Comparison of ENCODE assay signal across 9 cellular contexts in the genomic region with DNA sequence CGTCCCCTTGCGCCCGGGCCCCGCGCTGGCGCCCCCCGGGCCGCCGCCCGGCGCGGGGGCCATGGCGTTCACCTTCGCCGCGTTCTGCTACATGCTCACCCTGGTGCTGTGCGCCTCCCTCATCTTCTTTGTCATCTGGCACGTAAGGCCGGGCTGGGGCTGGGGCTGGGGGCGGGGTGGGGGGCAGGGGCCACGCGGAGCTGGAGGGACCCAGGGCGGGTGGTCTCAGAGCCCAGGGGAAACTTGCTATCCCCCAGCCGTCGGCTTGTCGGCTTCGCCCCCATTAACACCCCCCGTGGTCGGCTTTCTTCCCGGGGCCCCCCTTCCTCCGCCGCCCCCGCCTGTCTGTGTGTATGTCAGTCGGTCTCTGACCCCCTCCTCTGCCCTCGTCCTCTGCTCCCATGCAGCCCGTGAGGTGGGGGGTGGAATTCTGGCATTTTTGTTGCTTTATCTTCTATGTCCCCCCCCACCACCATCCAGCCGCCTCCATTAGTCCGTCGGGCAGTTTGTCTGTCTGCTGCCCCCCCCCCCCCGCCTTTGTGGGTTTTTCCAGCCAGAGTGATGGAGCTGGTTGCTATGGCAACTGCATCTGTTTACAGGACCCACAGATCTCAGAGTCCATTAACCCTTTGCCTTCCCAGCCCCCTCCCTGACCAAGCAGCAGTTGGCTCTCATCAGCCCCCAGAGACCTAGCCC. TPM values are rescaled to one million over a fixed set of nuclear protein-coding genes. Genes with fewer than 3 reads are reported as not detected.
DNase-seq lines count a peak whose midpoint lies in the region; ATAC-seq and TF ChIP-seq lines count a peak whose summit lies in the region.
"Had no signal": no experiment of that assay in that cellular context is flagged by ENCODE, and none has a peak within 500 bp of the region (broad histone marks: within the 10 kb centered on the region; RNA-seq: fewer than 3 reads in every experiment).

No MANE protein-coding gene starts in this region.

- ATAC-seq in GM18858 (IDR thresholded peaks at IDR 0.05; ENCODE audit: unreplicated experiment) (no peak), HG03135 (IDR thresholded peaks at IDR 0.05; ENCODE audit: unreplicated experiment) (no peak)

- no peak for TF ChIP-seq POLR2A in lower leg skin (IDR thresholded peaks at IDR 0.05)

- H3K27ac Mint-ChIP-seq in activated T-helper 1 cell treated with anti-CD3 and anti-CD28 coated beads, Interleukin-12 subunit alpha, Interleukin-12 subunit beta, Interleukin-2, Interleukin-4 antibody, amounts not matched to agents 30 ng/mL and 10 ng/mL and 1 ng/mL, durations not matched to agents 14 hours and 24 hours and 36 hours: peak overlapping the region; percentile 48

- peaks cover 18% of the 10 kb centered on the region for H3K4me1 Mint-ChIP-seq in activated T-helper 1 cell treated with anti-CD3 and anti-CD28 coated beads, Interleukin-12 subunit alpha, Interleukin-12 subunit beta, Interleukin-2, Interleukin-4 antibody, amounts not matched to agents 30 ng/mL and 10 ng/mL and 1 ng/mL, durations not matched to agents 14 hours and 24 hours and 36 hours (ENCODE audit: low read depth)

- peak; percentile 20 for DNase-seq in AG10803 (ENCODE audit: low read depth)
- peak; percentile 86 for DNase-seq in H7
- DNase-seq in activated T-helper 1 cell treated with anti-CD3 and anti-CD28 coated beads, Interleukin-12 subunit alpha, Interleukin-12 subunit beta, Interleukin-2, Interleukin-4 antibody, amounts not matched to agents 30 ng/mL and 10 ng/mL and 1 ng/mL, durations not matched to agents 14 hours and 24 hours and 36 hours (ENCODE audit: low spot score): no peak
- DNase-seq in left kidney (ENCODE audit: low read depth, low spot score): peak; percentile 55
- no peak for DNase-seq in iPS-NIHi7 (ENCODE audit: extremely low spot score)
- no peak for DNase-seq in lower leg skin (ENCODE audit: low spot score in 2 of 2)
- DNase-seq: NCI-H2029 had no signal

- H3K4me3 ChIP-seq in AG10803 (ENCODE audit: low read length): no peak overlapping the region
- H3K4me3 ChIP-seq in H7 (ENCODE audit: insufficient read depth, low read depth, low read length): peak overlapping the region; percentile 46
- no peak overlapping the region for H3K4me3 ChIP-seq in lower leg skin (ENCODE audit: low read depth, poor library complexity, severe bottlenecking)

- H3K4me3 Mint-ChIP-seq in activated T-helper 1 cell treated with anti-CD3 and anti-CD28 coated beads, Interleukin-12 subunit alpha, Interleukin-12 subunit beta, Interleukin-2, Interleukin-4 antibody, amounts not matched to agents 30 ng/mL and 10 ng/mL and 1 ng/mL, durations not matched to agents 14 hours and 24 hours and 36 hours: peak overlapping the region; percentile 61

- intact Hi-C loops in activated T-helper 1 cell treated with anti-CD3 and anti-CD28 coated beads, Interleukin-12 subunit alpha, Interleukin-12 subunit beta, Interleukin-2, Interleukin-4 antibody, amounts not matched to agents 30 ng/mL and 10 ng/mL and 1 ng/mL, durations not matched to agents 14 hours and 24 hours and 36 hours (cut with micrococcal nuclease): loop anchor here (1.0 kb wide), 1 partner anchor 10 kb away; a partner anchor contains a TSS
- intact Hi-C loops in lower leg skin (cut with DNase I; ENCODE audit: low total_unique reads): no loop called here

- peaks cover 3% of the 10 kb centered on the region; the same call in 1 of the 2 replicates for H3K27me3 ChIP-seq in H7 (ENCODE audit: control insufficient read depth, insufficient read depth, low read length)

- H3K36me3 Mint-ChIP-seq in activated T-helper 1 cell treated with anti-CD3 and anti-CD28 coated beads, Interleukin-12 subunit alpha, Interleukin-12 subunit beta, Interleukin-2, Interleukin-4 antibody, amounts not matched to agents 30 ng/mL and 10 ng/mL and 1 ng/mL, durations not matched to agents 14 hours and 24 hours and 36 hours (ENCODE audit: low read depth): peaks cover 17% of the 10 kb centered on the region

- H3K27me3 Mint-ChIP-seq in activated T-helper 1 cell treated with anti-CD3 and anti-CD28 coated beads, Interleukin-12 subunit alpha, Interleukin-12 subunit beta, Interleukin-2, Interleukin-4 antibody, amounts not matched to agents 30 ng/mL and 10 ng/mL and 1 ng/mL, durations not matched to agents 14 hours and 24 hours and 36 hours (ENCODE audit: insufficient read depth): peaks cover 10% of the 10 kb centered on the region

- no peaks in the 10 kb centered on the region for H3K9me3 Mint-ChIP-seq in activated T-helper 1 cell treated with anti-CD3 and anti-CD28 coated beads, Interleukin-12 subunit alpha, Interleukin-12 subunit beta, Interleukin-2, Interleukin-4 antibody, amounts not matched to agents 30 ng/mL and 10 ng/mL and 1 ng/mL, durations not matched to agents 14 hours and 24 hours and 36 hours

- H3K36me3 ChIP-seq in H7 (replicated peaks; ENCODE audit: control insufficient read depth, insufficient read depth, low read length): peaks cover 9% of the 10 kb centered on the region

- WGBS in lower leg skin, 2 donors: 6 to 8% methylated on average over 20 to 23 of the region's 40 CpGs

- no peak for TF ChIP-seq CTCF in AG10803 (conservative IDR thresholded peaks at IDR 0.05; ENCODE audit: low read length)
- no peak for TF ChIP-seq CTCF in lower leg skin (IDR thresholded peaks at IDR 0.05)

RNA-seq across cellular contexts. Expression of a gene that starts 0.6 kb away (rescaled TPM):
- total RNA-seq in H7 (2014; rRNA removed; shearing (Covaris generic)): 3.5 and 12.0 TPM in 2 replicates
- 1.7 and 1.8 TPM in 2 replicates for total RNA-seq in activated T-helper 1 cell treated with anti-CD3 and anti-CD28 coated beads, Interleukin-12 subunit alpha, Interleukin-12 subunit beta, Interleukin-2, Interleukin-4 antibody, amounts not matched to agents 30 ng/mL and 10 ng/mL and 1 ng/mL, durations not matched to agents 14 hours and 24 hours and 36 hours
- 1 to 10 TPM in 1 of 4 donors, under 1 TPM in 1, not detected in 2; 0.42 to 3.2 TPM for total RNA-seq in lower leg skin

RNA-seq across cellular contexts. Expression of a gene that starts 10.1 kb away (rescaled TPM):
- 140 and 165 TPM in 2 replicates for total RNA-seq in H7 (2014; rRNA removed; shearing (Covaris generic))
- total RNA-seq in activated T-helper 1 cell treated with anti-CD3 and anti-CD28 coated beads, Interleukin-12 subunit alpha, Interleukin-12 subunit beta, Interleukin-2, Interleukin-4 antibody, amounts not matched to agents 30 ng/mL and 10 ng/mL and 1 ng/mL, durations not matched to agents 14 hours and 24 hours and 36 hours: 123 and 124 TPM in 2 replicates
- total RNA-seq in lower leg skin: 100 to 1,000 TPM; 118 to 143 (median 126) TPM

RNA-seq across cellular contexts. Expression of a gene that starts 10.4 kb away (rescaled TPM):
- total RNA-seq in H7 (2014; rRNA removed; shearing (Covaris generic)): 117 and 125 TPM in 2 replicates
- total RNA-seq in activated T-helper 1 cell treated with anti-CD3 and anti-CD28 coated beads, Interleukin-12 subunit alpha, Interleukin-12 subunit beta, Interleukin-2, Interleukin-4 antibody, amounts not matched to agents 30 ng/mL and 10 ng/mL and 1 ng/mL, durations not matched to agents 14 hours and 24 hours and 36 hours: 125 and 127 TPM in 2 replicates
- 10 to 100 TPM; 55.3 to 76.2 (median 74.1) TPM for total RNA-seq in lower leg skin

RNA-seq across cellular contexts. Expression of a gene that starts 13.2 kb away (rescaled TPM):
- total RNA-seq in H7 (2014; rRNA removed; shearing (Covaris generic)): 0.42 and 0.85 TPM in 2 replicates
- total RNA-seq in activated T-helper 1 cell treated with anti-CD3 and anti-CD28 coated beads, Interleukin-12 subunit alpha, Interleukin-12 subunit beta, Interleukin-2, Interleukin-4 antibody, amounts not matched to agents 30 ng/mL and 10 ng/mL and 1 ng/mL, durations not matched to agents 14 hours and 24 hours and 36 hours: not detected in 2 replicates
- total RNA-seq in lower leg skin: not detected

RNA-seq across cellular contexts. Expression of a gene that starts 21.0 kb away (rescaled TPM):
- 21.5 and 28.1 TPM in 2 replicates for total RNA-seq in H7 (2014; rRNA removed; shearing (Covaris generic))
- total RNA-seq in activated T-helper 1 cell treated with anti-CD3 and anti-CD28 coated beads, Interleukin-12 subunit alpha, Interleukin-12 subunit beta, Interleukin-2, Interleukin-4 antibody, amounts not matched to agents 30 ng/mL and 10 ng/mL and 1 ng/mL, durations not matched to agents 14 hours and 24 hours and 36 hours: 56.3 and 62.1 TPM in 2 replicates
- total RNA-seq in lower leg skin: 10 to 100 TPM; 16.8 to 37.3 (median 23.0) TPM

Comparison
In these comparisons a context has a peak if more than half of its experiments do, and no peak if none do; other contexts are left out.
1. DNase-seq: peak in AG10803 (single experiment), H7 (single experiment) and left kidney (single experiment); none in activated T-helper 1 cell treated with anti-CD3 and anti-CD28 coated beads, Interleukin-12 subunit alpha, Interleukin-12 subunit beta, Interleukin-2, Interleukin-4 antibody, amounts not matched to agents 30 ng/mL and 10 ng/mL and 1 ng/mL, durations not matched to agents 14 hours and 24 hours and 36 hours (single experiment), iPS-NIHi7 (single experiment) and lower leg skin (0 of 2).